In genomic region chr12:78698747-78699146, GRCh38 we compare ENCODE assay signal across 17 cellular contexts.
DNase-seq lines count a peak whose midpoint lies in the region; ATAC-seq, FAIRE-seq and TF ChIP-seq lines count a peak whose summit lies in the region.
"Had no signal": no experiment of that assay in that cellular context is flagged by ENCODE, and none has a peak within 500 bp of the region (broad histone marks: within the 10 kb centered on the region; RNA-seq: fewer than 3 reads in every experiment).

No MANE protein-coding gene starts in this region.

- no peak for TF ChIP-seq POLR2A in endothelial cell of umbilical vein (IDR thresholded peaks at IDR 0.05; ENCODE audit: low read depth, low read length)
- no peak for TF ChIP-seq POLR2A in transverse colon (IDR thresholded peaks at IDR 0.05)

- H2AFZ ChIP-seq in endothelial cell of umbilical vein (ENCODE audit: low read depth, low read length) = no peak overlapping the region

- no peaks in the 10 kb centered on the region for H4K20me1 ChIP-seq in endothelial cell of umbilical vein (replicated peaks; ENCODE audit: control insufficient read depth, extremely low read depth, insufficient read depth, low read length)

- POLR2A ChIA-PET in endothelial cell of umbilical vein (lab: Charles Lee) = no interaction called here

- no peak for TF ChIP-seq EP300 in transverse colon (IDR thresholded peaks at IDR 0.05; ENCODE audit: low read depth)

- H3K36me3 ChIP-seq in endothelial cell of umbilical vein (ENCODE audit: control insufficient read depth in 2 of 2, extremely low read depth in 1 of 2, insufficient read depth in 2 of 2, low read length in 2 of 2) = no peaks in the 10 kb centered on the region
- H3K36me3 ChIP-seq in transverse colon = no peaks in the 10 kb centered on the region
- H3K36me3 ChIP-seq: cardiac muscle cell, SJCRH30 had no signal

- H3K9me3 ChIP-seq in endothelial cell of umbilical vein (replicated peaks; ENCODE audit: control insufficient read depth, insufficient read depth, low read length) (no peaks in the 10 kb centered on the region), transverse colon (no peaks in the 10 kb centered on the region)
- H3K9me3 ChIP-seq: SJCRH30 had no signal

- H3K9ac ChIP-seq in endothelial cell of umbilical vein (replicated peaks; ENCODE audit: extremely low read depth, insufficient read depth, low read length) = no peak overlapping the region

- ATAC-seq in GM19463 (IDR thresholded peaks at IDR 0.05; ENCODE audit: unreplicated experiment) = no peak
- ATAC-seq: activated CD8-positive, alpha-beta T cell treated with anti-CD3 and anti-CD28 coated beads for 36 hours; activated naive CD4-positive, alpha-beta T cell treated with anti-CD3 and anti-CD28 coated beads, Interleukin-2, amount 50 U/mL, for 72 hours had no signal

- no peaks in the 10 kb centered on the region for H3K27me3 ChIP-seq in endothelial cell of umbilical vein (ENCODE audit: control insufficient read depth in 2 of 2, insufficient read depth in 2 of 2, low read length in 2 of 2)
- H3K27me3 ChIP-seq in transverse colon = no peaks in the 10 kb centered on the region
- H3K27me3 ChIP-seq: cardiac muscle cell, SJCRH30 had no signal

- no peak for TF ChIP-seq CTCF in endothelial cell of umbilical vein (IDR thresholded peaks at IDR 0.05; ENCODE audit: extremely low read depth in 1 of 2, insufficient read depth in 1 of 2, low read depth in 1 of 2, low read length in 2 of 2)
- no peak for TF ChIP-seq CTCF in transverse colon (IDR thresholded peaks at IDR 0.05)

- CTCF ChIA-PET in endothelial cell of umbilical vein (lab: Charles Lee) = no interaction called here

- H3K4me3 ChIP-seq in endothelial cell of umbilical vein (replicated peaks in 1 of 3; ENCODE audit: insufficient read depth in 1 of 3, low read depth in 1 of 3, low read length in 3 of 3) (no peak overlapping the region), transverse colon (no peak overlapping the region)
- H3K4me3 ChIP-seq: cardiac muscle cell, SJCRH30 had no signal

- no peaks in the 10 kb centered on the region for H3K79me2 ChIP-seq in endothelial cell of umbilical vein (ENCODE audit: control insufficient read depth, insufficient read depth, low read length)

- 85 to 89% methylated on average over 1 of the region's 1 CpG for WGBS in transverse colon (ENCODE audit: low coverage in 1 of 2), 2 donors

- H3K27ac ChIP-seq in endothelial cell of umbilical vein (ENCODE audit: insufficient read depth, low read depth, low read length) (peak overlapping the region; percentile 31), transverse colon (no peak overlapping the region), caudate nucleus (ENCODE audit: low read depth, low read length) (no peak overlapping the region)
- H3K27ac ChIP-seq: cardiac muscle cell, SJCRH30 had no signal

- H3K4me2 ChIP-seq in endothelial cell of umbilical vein (ENCODE audit: insufficient read depth, low read length) = no peak overlapping the region

- in situ Hi-C loops in transverse colon (cut with MboI; ENCODE audit: low pct_ligation_motif_present in 1 of 4, low pct_unique_long_range_greater_than_20kb in 1 of 4, low sequenced_read_pairs in 3 of 4) = no loop called here

- dilution Hi-C loops in endothelial cell of umbilical vein (cut with MboI; ENCODE audit: extremely low pct_ligation_motif_present, low sequenced_read_pairs) = no loop called here

- intact Hi-C loops in endothelial cell of umbilical vein (cut with micrococcal nuclease) (no loop called here), transverse colon (cut with DNase I; ENCODE audit: low total_unique reads) (no loop called here)

- DNase-seq in H4 (ENCODE audit: low spot score) (peak; percentile 8), RCC 7860 (ENCODE audit: low spot score) (peak; percentile 67), endothelial cell of umbilical vein (ENCODE audit: low read depth, low spot score) (peak; percentile 18), renal cortical epithelial cell (ENCODE audit: low read depth) (peak; percentile 46), transverse colon (no peak), caudate nucleus (lab: John Stamatoyannopoulos, UW) (no peak)
- DNase-seq: activated CD4-positive, CD25-positive, alpha-beta regulatory T cell; activated CD8-positive, alpha-beta T cell treated with anti-CD3 and anti-CD28 coated beads for 36 hours; activated T-cell treated with anti-CD3 and anti-CD28 coated beads, Interleukin-2, amount 50 U/mL, for 48 hours; DMS 273 treated with DMSO at 0.1 percent for 48 hours; NCI-H187; NCI-H510A; SJCRH30; T-helper 2 cell had no signal

- no peaks in the 10 kb centered on the region for H3K9me1 ChIP-seq in endothelial cell of umbilical vein (replicated peaks; ENCODE audit: control insufficient read depth, extremely low read depth, insufficient read depth, low read length)

- no TSS peak for BruUV-seq in endothelial cell of umbilical vein (replicated peaks; lab: Mats Ljungman, UMichigan)

- H3K4me1 ChIP-seq in endothelial cell of umbilical vein (ENCODE audit: control insufficient read depth, extremely low read depth, insufficient read depth, low read length) (peaks cover 11% of the 10 kb centered on the region), transverse colon (no peaks in the 10 kb centered on the region)

- FAIRE-seq in RCC 7860 (lab: Jason Lieb, UNC) = peak; percentile 35
- FAIRE-seq in endothelial cell of umbilical vein (lab: Jason Lieb, UNC) = peak; percentile 8

TF ChIP-seq in endothelial cell of umbilical vein, 7 proteins besides CTCF, POLR2A, EP300 and RAD21:
- no peak for TF ChIP-seq GATA2 (IDR thresholded peaks at IDR 0.05; ENCODE audit: insufficient read depth, insufficient read length, low read depth, low read length)
- TF ChIP-seq JUN (IDR thresholded peaks at IDR 0.05; ENCODE audit: borderline replicate concordance, insufficient read depth, insufficient read length, low read depth) = peak; percentile 56

Comparison
In these comparisons a context has a peak if more than half of its experiments do, and no peak if none do; other contexts are left out.
1. DNase-seq: peak in H4 (single experiment), RCC 7860 (single experiment), endothelial cell of umbilical vein (single experiment) and renal cortical epithelial cell (single experiment); none in transverse colon (single experiment) and caudate nucleus (0 of 61).